ENCODE assay signal across 21 cellular contexts in genomic region chr5:126732716-126733115, GRCh38. TPM values are rescaled to one million over a fixed set of nuclear protein-coding genes. Genes with fewer than 3 reads are reported as not detected.
DNase-seq lines count a peak whose midpoint lies in the region; ATAC-seq and TF ChIP-seq lines count a peak whose summit lies in the region.
"Had no signal": no experiment of that assay in that cellular context is flagged by ENCODE, and none has a peak within 500 bp of the region (broad histone marks: within the 10 kb centered on the region; RNA-seq: fewer than 3 reads in every experiment).

No MANE protein-coding gene starts in this region.

- TF ChIP-seq CTCF in right atrium auricular region (IDR thresholded peaks at IDR 0.05) (no peak), heart left ventricle (IDR thresholded peaks at IDR 0.05) (no peak), WERI-Rb-1 (IDR thresholded peaks at IDR 0.05; ENCODE audit: low read depth, low read length) (no peak), transverse colon (IDR thresholded peaks at IDR 0.05) (no peak), dorsolateral prefrontal cortex (IDR thresholded peaks at IDR 0.05 in 54 of 56, conservative IDR thresholded peaks at IDR 0.05 in 2 of 56; ENCODE audit: low read depth in 1 of 56, partially characterized antibody in 56 of 56) (no peak), Caco-2 (IDR thresholded peaks at IDR 0.05; ENCODE audit: insufficient read depth in 1 of 2, low read depth in 1 of 2, low read length in 1 of 2, severe bottlenecking in 1 of 2, unreplicated experiment in 1 of 2) (no peak)

- no peak overlapping the region for H3K4me3 Mint-ChIP-seq in Caco-2 (ENCODE audit: unreplicated experiment)

- no peaks in the 10 kb centered on the region for H3K4me1 ChIP-seq in right atrium auricular region
- peaks cover 0 to 6% (median 0%) of the 10 kb centered on the region in 12 donors for H3K4me1 ChIP-seq in heart left ventricle
- no peaks in the 10 kb centered on the region for H3K4me1 ChIP-seq in transverse colon
- H3K4me1 ChIP-seq in Caco-2: no peaks in the 10 kb centered on the region
- H3K4me1 ChIP-seq: A549, Peyer's patch had no signal

- TF ChIP-seq POLR2A in heart left ventricle (IDR thresholded peaks at IDR 0.05): no peak
- no peak for TF ChIP-seq POLR2A in transverse colon (IDR thresholded peaks at IDR 0.05)

- in situ Hi-C loops in transverse colon (cut with MboI; ENCODE audit: low pct_ligation_motif_present in 1 of 4, low pct_unique_long_range_greater_than_20kb in 1 of 4, low sequenced_read_pairs in 3 of 4): no loop called here

- no peaks in the 10 kb centered on the region for H3K9me3 Mint-ChIP-seq in Caco-2 (ENCODE audit: unreplicated experiment)

- CTCF ChIA-PET in Caco-2 (lab: Charles Lee): no interaction called here

- H3K36me3 ChIP-seq in right atrium auricular region (no peaks in the 10 kb centered on the region), heart left ventricle (no peaks in the 10 kb centered on the region), WERI-Rb-1 (no peaks in the 10 kb centered on the region), transverse colon (no peaks in the 10 kb centered on the region), Caco-2 (ENCODE audit: control insufficient read depth, insufficient read depth, low read length) (no peaks in the 10 kb centered on the region)
- H3K36me3 ChIP-seq: Peyer's patch had no signal

- H3K9me3 ChIP-seq in right atrium auricular region (no peaks in the 10 kb centered on the region), heart left ventricle (no peaks in the 10 kb centered on the region), WERI-Rb-1 (ENCODE audit: severe bottlenecking) (no peaks in the 10 kb centered on the region), transverse colon (no peaks in the 10 kb centered on the region), Caco-2 (no peaks in the 10 kb centered on the region)
- H3K9me3 ChIP-seq: A549, Peyer's patch had no signal

- DNase-seq in right atrium auricular region (ENCODE audit: low spot score) (peak; percentile 23), heart left ventricle (no peak), WERI-Rb-1 (peak; percentile 81), left colon (no peak), transverse colon (peak; percentile 9), dorsolateral prefrontal cortex (no peak), Caco-2 (no peak), NCI-H510A treated with DMSO at 0.1 percent for 48 hours (lab: John Stamatoyannopoulos, UW) (no peak)
- DNase-seq: DMS 273 treated with DMSO at 0.1 percent for 48 hours, GF-D8, H7, IMR-90, Kasumi-1, MM.1S, NCI-H1092 treated with DMSO at 0.1 percent for 48 hours, NCI-H1694, NCI-H2107, NCI-H748 treated with DMSO at 0.1 percent for 48 hours, Peyer's patch, Right ventricle myocardium superior had no signal

- WGBS in heart left ventricle, 4 donors: 22 to 43% (median 32%) methylated on average over 2 of the region's 2 CpGs
- WGBS in transverse colon (ENCODE audit: low coverage in 1 of 2), 2 donors: 54% methylated on average over 2 of the region's 2 CpGs; no CpG with 5 or more reads in 1 of the 2 donors

- H3K27me3 Mint-ChIP-seq in Caco-2 (ENCODE audit: insufficient read depth, unreplicated experiment): no peaks in the 10 kb centered on the region

- peaks cover 7% of the 10 kb centered on the region for H3K4me1 Mint-ChIP-seq in Caco-2 (ENCODE audit: low read depth, unreplicated experiment)

- no peak overlapping the region for H3K4me3 ChIP-seq in right atrium auricular region
- no peak overlapping the region for H3K4me3 ChIP-seq in heart left ventricle
- no peak overlapping the region for H3K4me3 ChIP-seq in WERI-Rb-1 (ENCODE audit: low read depth, low read length)
- H3K4me3 ChIP-seq in transverse colon: no peak overlapping the region
- no peak overlapping the region for H3K4me3 ChIP-seq in dorsolateral prefrontal cortex
- H3K4me3 ChIP-seq in Caco-2 (ENCODE audit: low read depth, low read length): no peak overlapping the region
- H3K4me3 ChIP-seq: A549, Peyer's patch had no signal

- H3K27me3 ChIP-seq in right atrium auricular region: no peaks in the 10 kb centered on the region
- H3K27me3 ChIP-seq in heart left ventricle: peaks cover 0 to 8% (median 0%) of the 10 kb centered on the region in 9 donors
- H3K27me3 ChIP-seq in WERI-Rb-1 (ENCODE audit: insufficient read depth, low read depth, severe bottlenecking): peaks cover 8% of the 10 kb centered on the region
- H3K27me3 ChIP-seq in transverse colon: no peaks in the 10 kb centered on the region
- H3K27me3 ChIP-seq in dorsolateral prefrontal cortex: peaks cover 0 to 1% (median 0%) of the 10 kb centered on the region in 45 donors
- no peaks in the 10 kb centered on the region for H3K27me3 ChIP-seq in Caco-2 (replicated peaks; ENCODE audit: control insufficient read depth, insufficient read depth, low read length)
- H3K27me3 ChIP-seq: Peyer's patch had no signal

- no peak overlapping the region for H3K27ac Mint-ChIP-seq in Caco-2 (ENCODE audit: unreplicated experiment)

- no peak for ATAC-seq in heart left ventricle
- peak; percentile 29 for ATAC-seq in left colon
- ATAC-seq: A549 had no signal

- no peaks in the 10 kb centered on the region for H3K36me3 Mint-ChIP-seq in Caco-2 (ENCODE audit: insufficient read depth, unreplicated experiment)

- intact Hi-C loops in heart left ventricle (cut with DNase I): no loop called here
- intact Hi-C loops in left colon (cut with DNase I, micrococcal nuclease): no loop called here
- intact Hi-C loops in transverse colon (cut with DNase I; ENCODE audit: low total_unique reads): no loop called here
- intact Hi-C loops in dorsolateral prefrontal cortex (cut with DNase I): no loop called here
- intact Hi-C loops in Caco-2 (cut with micrococcal nuclease; ENCODE audit: unreplicated experiment): no loop called here

- POLR2A ChIA-PET in Caco-2 (lab: Charles Lee): no interaction called here

- H3K27ac ChIP-seq in right atrium auricular region (no peak overlapping the region), heart left ventricle (no peak overlapping the region), WERI-Rb-1 (no peak overlapping the region), transverse colon (no peak overlapping the region), dorsolateral prefrontal cortex (no peak overlapping the region)
- H3K27ac ChIP-seq: A549, Peyer's patch had no signal

- no TSS peak for BruUV-seq in Caco-2 (replicated peaks; lab: Mats Ljungman, UMichigan)

- no peak for TF ChIP-seq EP300 in transverse colon (IDR thresholded peaks at IDR 0.05; ENCODE audit: low read depth)

RNA-seq across cellular contexts. Expression of gene LMNB1, which starts 44.2 kb away (rescaled TPM):
- total RNA-seq in right atrium auricular region (1 to 10 TPM; 2.5 to 2.6 TPM), heart left ventricle (10 to 100 TPM in 1 of 9 donors, 1 to 10 TPM in 8; 1.3 to 27.8 (median 1.8) TPM), left colon (10 to 100 TPM; 23.2 to 51.1 TPM), transverse colon (10 to 100 TPM in 3 of 4 donors, 1 to 10 TPM in 1; 7.9 to 53.3 (median 16.8) TPM), dorsolateral prefrontal cortex (10 to 100 TPM in 33 of 120 experiments, 1 to 10 TPM in 87; 4.1 to 22.3 (median 8.6) TPM), Caco-2 (2022) (143 and 152 TPM in 2 replicates)
- 1 to 10 TPM in 1 of 2 donors, under 1 TPM in 1; 0.27 to 1.9 TPM for polyA plus RNA-seq in heart left ventricle

Comparison
In these comparisons a context has a peak if more than half of its experiments do, and no peak if none do; other contexts are left out.
1. DNase-seq: peak in right atrium auricular region (single experiment), WERI-Rb-1 (single experiment) and transverse colon (single experiment); none in heart left ventricle (0 of 5), left colon (0 of 2), dorsolateral prefrontal cortex (0 of 10), Caco-2 (0 of 2) and NCI-H510A treated with DMSO at 0.1 percent for 48 hours (single experiment).